20 cellular contexts compared by ENCODE assay signal in the genomic region with DNA sequence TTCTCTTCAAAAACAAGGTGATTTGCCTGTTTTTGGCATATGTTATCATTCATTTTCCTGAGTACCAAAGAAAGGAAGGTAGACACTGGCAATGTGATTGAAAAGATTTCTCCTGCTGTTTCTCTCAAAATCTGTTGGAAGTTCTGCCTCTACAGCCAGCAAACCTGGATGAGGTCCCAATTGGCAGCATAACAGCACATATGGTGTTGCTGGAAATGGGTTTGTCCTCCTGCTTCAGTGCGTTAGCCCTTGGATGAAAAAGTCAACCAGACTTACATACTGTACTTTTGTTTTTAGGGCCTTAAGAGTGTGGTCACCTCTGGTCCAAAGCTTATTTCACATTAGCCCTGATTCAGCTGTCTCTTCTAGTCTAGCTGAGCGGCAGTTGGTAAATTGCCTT.
"Had no signal": no experiment of that assay in that cellular context is flagged by ENCODE, and none has a peak within 500 bp of the region (broad histone marks: within the 10 kb centered on the region; RNA-seq: fewer than 3 reads in every experiment).

No MANE protein-coding gene starts in this region.

- H3K36me3 Mint-ChIP-seq: naive thymus-derived CD8-positive, alpha-beta T cell had no signal

- ATAC-seq: esophagus mucosa; gastrocnemius medialis; heart right ventricle; left lobe of liver; mucosa of descending colon; naive thymus-derived CD8-positive, alpha-beta T cell had no signal

- DNase-seq: effector memory CD4-positive, alpha-beta T cell; gastrocnemius medialis; heart right ventricle; hypothalamus; islet precursor cell; mammary epithelial cell; mucosa of descending colon; naive thymus-derived CD8-positive, alpha-beta T cell; sigmoid colon; small intestine; stimulated activated CD4-positive, alpha-beta T cell treated with anti-CD3 and anti-CD28 coated beads, Interleukin-12 subunit alpha, Interleukin-12 subunit beta, amount 100 ng/mL, for 4 hours; stimulated activated naive CD4-positive, alpha-beta T cell; stomach; substantia nigra; transverse colon had no signal

- H3K4me1 ChIP-seq: gastrocnemius medialis, heart right ventricle, right atrium auricular region, sigmoid colon had no signal

- H3K4me3 ChIP-seq: gastrocnemius medialis, heart right ventricle, mucosa of descending colon, right atrium auricular region, sigmoid colon, stomach, thoracic aorta, transverse colon had no signal

- H3K9me3 ChIP-seq: gastrocnemius medialis, heart right ventricle, mucosa of descending colon, right atrium auricular region, sigmoid colon, stomach, thoracic aorta, transverse colon had no signal

- H3K9me3 Mint-ChIP-seq: naive thymus-derived CD8-positive, alpha-beta T cell; neural crest cell had no signal

- H3K36me3 ChIP-seq: gastrocnemius medialis, heart right ventricle, right atrium auricular region, sigmoid colon, stomach, thoracic aorta, transverse colon had no signal

- H3K27ac Mint-ChIP-seq: naive thymus-derived CD8-positive, alpha-beta T cell had no signal

- H3K27ac ChIP-seq: gastrocnemius medialis, heart right ventricle, right atrium auricular region, sigmoid colon, stomach, thoracic aorta, transverse colon had no signal

- H3K4me1 Mint-ChIP-seq: naive thymus-derived CD8-positive, alpha-beta T cell; neural crest cell had no signal

- H3K4me3 Mint-ChIP-seq: naive thymus-derived CD8-positive, alpha-beta T cell; neural crest cell had no signal

- H3K27me3 ChIP-seq: gastrocnemius medialis, heart right ventricle, right atrium auricular region, sigmoid colon, stomach, transverse colon had no signal
